21 cellular contexts compared by ENCODE assay signal in the genomic region with DNA sequence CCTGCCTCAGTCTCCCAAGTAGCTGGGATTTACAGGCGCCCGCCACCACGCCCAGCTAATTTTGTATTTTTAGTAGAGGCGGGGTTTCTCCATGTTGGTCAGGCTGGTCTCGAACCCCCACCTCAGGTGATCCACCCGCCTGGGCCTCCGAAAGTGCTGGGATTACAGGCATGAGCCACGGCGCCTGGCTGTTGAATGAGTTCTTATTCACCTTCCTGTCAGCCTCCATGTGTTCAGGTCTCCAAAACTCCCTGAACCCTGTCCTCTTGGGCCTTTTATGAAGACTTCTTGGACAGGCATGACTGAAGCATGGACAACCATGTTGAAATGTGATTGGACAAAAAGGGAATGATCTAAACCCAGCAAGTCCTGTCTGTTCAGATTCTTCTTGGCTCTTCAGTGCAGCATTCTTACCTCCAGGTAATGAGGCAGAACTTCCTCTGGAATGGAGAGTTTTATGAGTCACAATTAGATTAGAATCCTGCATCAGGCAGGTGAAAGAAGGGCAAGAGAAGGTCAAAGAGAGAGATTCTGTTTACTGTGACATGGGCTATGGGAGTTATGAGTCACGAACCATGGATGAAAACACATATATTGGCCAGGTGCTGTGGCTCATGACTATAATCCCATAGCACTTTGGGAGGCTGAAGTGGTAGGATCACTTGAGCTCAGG. TPM values are rescaled to one million over a fixed set of nuclear protein-coding genes. Genes with fewer than 3 reads are reported as not detected.
DNase-seq lines count a peak whose midpoint lies in the region; ATAC-seq and TF ChIP-seq lines count a peak whose summit lies in the region.
"Had no signal": no experiment of that assay in that cellular context is flagged by ENCODE, and none has a peak within 500 bp of the region (broad histone marks: within the 10 kb centered on the region; RNA-seq: fewer than 3 reads in every experiment).

No MANE protein-coding gene starts in this region.

- no peaks in the 10 kb centered on the region for H3K4me1 Mint-ChIP-seq in stimulated activated effector memory CD8-positive, alpha-beta T cell treated with anti-CD3 and anti-CD28 coated beads, Interleukin-12 subunit alpha, Interleukin-12 subunit beta, amount 100 ng/mL, for 72 hours
- H3K4me1 Mint-ChIP-seq: activated CD4-positive, alpha-beta T cell treated with anti-CD3 and anti-CD28 coated beads, Interleukin-2, amount 10 ng/mL, durations not matched to agents 7 days and 5 days had no signal

- ATAC-seq in esophagus mucosa (peak; percentile 94), HG03432 (IDR thresholded peaks at IDR 0.05; ENCODE audit: unreplicated experiment) (no peak)
- ATAC-seq in stimulated activated effector memory CD8-positive, alpha-beta T cell treated with anti-CD3 and anti-CD28 coated beads, Interleukin-12 subunit alpha, Interleukin-12 subunit beta, amount 100 ng/mL, for 72 hours = peak; percentile 69

- no peak overlapping the region for H3K27ac Mint-ChIP-seq in stimulated activated effector memory CD8-positive, alpha-beta T cell treated with anti-CD3 and anti-CD28 coated beads, Interleukin-12 subunit alpha, Interleukin-12 subunit beta, amount 100 ng/mL, for 72 hours
- H3K27ac Mint-ChIP-seq: activated CD4-positive, alpha-beta T cell treated with anti-CD3 and anti-CD28 coated beads, Interleukin-2, amount 10 ng/mL, durations not matched to agents 7 days and 5 days; CD14-positive monocyte had no signal

- CTCF ChIA-PET in HEK293T (lab: Yijun Ruan, JAX) = no interaction called here

- peak; percentile 88 for TF ChIP-seq EP300 in Ishikawa (IDR thresholded peaks at IDR 0.05; ENCODE audit: borderline replicate concordance)

- peak; percentile 11 for DNase-seq in activated CD4-positive, alpha-beta T cell treated with anti-CD3 and anti-CD28 coated beads for 48 hours
- DNase-seq in activated CD4-positive, alpha-beta T cell treated with anti-CD3 and anti-CD28 coated beads, Interleukin-2, amount 50 U/mL, for 4 hours = no peak
- no peak for DNase-seq in stimulated activated effector memory CD8-positive, alpha-beta T cell treated with anti-CD3 and anti-CD28 coated beads, Interleukin-12 subunit alpha, Interleukin-12 subunit beta, amount 100 ng/mL, for 72 hours (ENCODE audit: low spot score in 2 of 2)
- DNase-seq in NCI-H1105 treated with DMSO at 0.1 percent for 48 hours (lab: John Stamatoyannopoulos, UW) = no peak
- no peak for DNase-seq in HEK293T (ENCODE audit: extremely low spot score)
- DNase-seq: activated CD4-positive, alpha-beta T cell treated with anti-CD3 and anti-CD28 coated beads, Interleukin-2, amount 10 ng/mL, durations not matched to agents 7 days and 5 days; dermis blood vessel endothelial cell; esophagus squamous epithelium; head of caudate nucleus; NCI-H2081; NCI-H524 treated with DMSO at 0.1 percent for 48 hours; nucleus accumbens; SK-N-SH; stimulated activated CD4-positive, alpha-beta T cell treated with anti-CD3 and anti-CD28 coated beads, Interleukin-15, amount 100 ng/mL, for 24 hours; stimulated activated naive CD4-positive, alpha-beta T cell treated with Interleukin-2 at 50 U/mL for 16 hours had no signal

- POLR2A ChIA-PET in HEK293T (lab: Yijun Ruan, JAX) = no interaction called here

- H3K9me3 Mint-ChIP-seq in stimulated activated effector memory CD8-positive, alpha-beta T cell treated with anti-CD3 and anti-CD28 coated beads, Interleukin-12 subunit alpha, Interleukin-12 subunit beta, amount 100 ng/mL, for 72 hours = no peaks in the 10 kb centered on the region
- H3K9me3 Mint-ChIP-seq: activated CD4-positive, alpha-beta T cell treated with anti-CD3 and anti-CD28 coated beads, Interleukin-2, amount 10 ng/mL, durations not matched to agents 7 days and 5 days; CD14-positive monocyte had no signal

- peak; percentile 8; the same call in 1 of the 2 replicates for TF ChIP-seq RAD21 in Ishikawa (IDR thresholded peaks at IDR 0.05; ENCODE audit: low read depth)

- H3K4me3 Mint-ChIP-seq in stimulated activated effector memory CD8-positive, alpha-beta T cell treated with anti-CD3 and anti-CD28 coated beads, Interleukin-12 subunit alpha, Interleukin-12 subunit beta, amount 100 ng/mL, for 72 hours = no peak overlapping the region
- H3K4me3 Mint-ChIP-seq: activated CD4-positive, alpha-beta T cell treated with anti-CD3 and anti-CD28 coated beads, Interleukin-2, amount 10 ng/mL, durations not matched to agents 7 days and 5 days; CD14-positive monocyte had no signal

- H3K36me3 Mint-ChIP-seq in stimulated activated effector memory CD8-positive, alpha-beta T cell treated with anti-CD3 and anti-CD28 coated beads, Interleukin-12 subunit alpha, Interleukin-12 subunit beta, amount 100 ng/mL, for 72 hours = no peaks in the 10 kb centered on the region
- H3K36me3 Mint-ChIP-seq: CD14-positive monocyte had no signal

TF ChIP-seq in Ishikawa, 13 proteins besides CTCF, POLR2A, EP300 and RAD21 (continues in another document):
- TF ChIP-seq, protein P1, sequence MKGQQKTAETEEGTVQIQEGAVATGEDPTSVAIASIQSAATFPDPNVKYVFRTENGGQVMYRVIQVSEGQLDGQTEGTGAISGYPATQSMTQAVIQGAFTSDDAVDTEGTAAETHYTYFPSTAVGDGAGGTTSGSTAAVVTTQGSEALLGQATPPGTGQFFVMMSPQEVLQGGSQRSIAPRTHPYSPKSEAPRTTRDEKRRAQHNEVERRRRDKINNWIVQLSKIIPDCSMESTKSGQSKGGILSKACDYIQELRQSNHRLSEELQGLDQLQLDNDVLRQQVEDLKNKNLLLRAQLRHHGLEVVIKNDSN (IDR thresholded peaks at IDR 0.05) = peak; percentile 4; the same call in 1 of the 2 replicates
- TF ChIP-seq EGR1 (IDR thresholded peaks at IDR 0.05) (no peak), TAF1 (IDR thresholded peaks at IDR 0.05; ENCODE audit: low read depth) (no peak), TCF12 (IDR thresholded peaks at IDR 0.05; ENCODE audit: low read depth) (peak; percentile 92), TEAD4 (IDR thresholded peaks at IDR 0.05) (peak; percentile 97)
- TF ChIP-seq, protein P2, sequence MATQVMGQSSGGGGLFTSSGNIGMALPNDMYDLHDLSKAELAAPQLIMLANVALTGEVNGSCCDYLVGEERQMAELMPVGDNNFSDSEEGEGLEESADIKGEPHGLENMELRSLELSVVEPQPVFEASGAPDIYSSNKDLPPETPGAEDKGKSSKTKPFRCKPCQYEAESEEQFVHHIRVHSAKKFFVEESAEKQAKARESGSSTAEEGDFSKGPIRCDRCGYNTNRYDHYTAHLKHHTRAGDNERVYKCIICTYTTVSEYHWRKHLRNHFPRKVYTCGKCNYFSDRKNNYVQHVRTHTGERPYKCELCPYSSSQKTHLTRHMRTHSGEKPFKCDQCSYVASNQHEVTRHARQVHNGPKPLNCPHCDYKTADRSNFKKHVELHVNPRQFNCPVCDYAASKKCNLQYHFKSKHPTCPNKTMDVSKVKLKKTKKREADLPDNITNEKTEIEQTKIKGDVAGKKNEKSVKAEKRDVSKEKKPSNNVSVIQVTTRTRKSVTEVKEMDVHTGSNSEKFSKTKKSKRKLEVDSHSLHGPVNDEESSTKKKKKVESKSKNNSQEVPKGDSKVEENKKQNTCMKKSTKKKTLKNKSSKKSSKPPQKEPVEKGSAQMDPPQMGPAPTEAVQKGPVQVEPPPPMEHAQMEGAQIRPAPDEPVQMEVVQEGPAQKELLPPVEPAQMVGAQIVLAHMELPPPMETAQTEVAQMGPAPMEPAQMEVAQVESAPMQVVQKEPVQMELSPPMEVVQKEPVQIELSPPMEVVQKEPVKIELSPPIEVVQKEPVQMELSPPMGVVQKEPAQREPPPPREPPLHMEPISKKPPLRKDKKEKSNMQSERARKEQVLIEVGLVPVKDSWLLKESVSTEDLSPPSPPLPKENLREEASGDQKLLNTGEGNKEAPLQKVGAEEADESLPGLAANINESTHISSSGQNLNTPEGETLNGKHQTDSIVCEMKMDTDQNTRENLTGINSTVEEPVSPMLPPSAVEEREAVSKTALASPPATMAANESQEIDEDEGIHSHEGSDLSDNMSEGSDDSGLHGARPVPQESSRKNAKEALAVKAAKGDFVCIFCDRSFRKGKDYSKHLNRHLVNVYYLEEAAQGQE (IDR thresholded peaks at IDR 0.05; ENCODE audit: low read depth) = no peak

TF ChIP-seq in HEK293T, 16 proteins besides CTCF, POLR2A, EP300 and RAD21:
- TF ChIP-seq LEF1 (IDR thresholded peaks at IDR 0.05; ENCODE audit: borderline replicate concordance) = no peak

RNA-seq across cellular contexts. Expression of a gene that starts 23.1 kb away (rescaled TPM):
- 118 TPM for total RNA-seq in esophagus mucosa

RNA-seq across cellular contexts. Expression of a gene that starts 43.1 kb away (rescaled TPM):
- total RNA-seq in esophagus mucosa = not detected
- total RNA-seq: A673; activated CD4-positive, alpha-beta T cell treated with anti-CD3 and anti-CD28 coated beads, Interleukin-2, amount 10 ng/mL, durations not matched to agents 7 days and 5 days; dermis blood vessel endothelial cell; esophagus squamous epithelium; ureter had no signal

RNA-seq across cellular contexts. Expression of a gene that starts 46.0 kb away (rescaled TPM):
- 18.2 TPM for total RNA-seq in esophagus mucosa
